In the genomic region with DNA sequence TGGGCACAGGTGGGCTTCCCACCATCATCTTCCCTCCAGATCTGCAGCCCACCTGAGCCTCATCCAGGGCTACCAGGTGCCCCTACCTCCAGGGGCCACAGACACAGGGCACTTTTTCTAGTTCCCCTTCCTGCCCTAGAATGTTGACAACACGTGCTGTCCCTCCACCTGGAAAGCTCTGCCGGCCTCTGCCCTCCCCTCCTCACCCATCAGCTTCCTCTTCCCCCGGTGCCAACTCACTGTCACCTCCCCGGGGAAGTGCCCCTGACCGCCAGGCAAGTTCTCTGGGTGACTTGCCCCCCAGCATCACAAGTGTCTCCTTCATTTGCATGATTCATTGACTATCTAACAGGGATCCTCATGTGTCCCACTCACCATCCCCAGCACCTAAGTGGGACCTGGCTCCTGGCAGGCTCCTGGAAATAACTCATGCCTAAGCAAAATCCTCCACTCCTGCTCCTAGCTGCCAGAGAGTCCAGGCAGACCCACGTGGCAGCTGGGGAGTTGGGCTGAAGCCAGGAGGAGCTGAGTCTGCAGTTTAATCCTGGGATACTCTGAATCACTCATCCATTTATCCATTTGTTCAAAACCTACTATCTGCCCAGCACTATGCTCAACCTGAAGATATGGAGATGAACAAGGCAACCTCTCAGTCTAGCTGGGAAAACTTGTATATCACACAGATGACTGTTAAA, we compare ENCODE assay signal across 12 cellular contexts.
DNase-seq lines count a peak whose midpoint lies in the region; ATAC-seq, FAIRE-seq and TF ChIP-seq lines count a peak whose summit lies in the region.
"Had no signal": no experiment of that assay in that cellular context is flagged by ENCODE, and none has a peak within 500 bp of the region (broad histone marks: within the 10 kb centered on the region; RNA-seq: fewer than 3 reads in every experiment).

No MANE protein-coding gene starts in this region.

- in situ Hi-C loops in K562 (cut with MboI): no loop called here

- TF ChIP-seq CTCF in K562 (IDR thresholded peaks at IDR 0.05 in 2 of 3, conservative IDR thresholded peaks at IDR 0.05 in 1 of 3; ENCODE audit: insufficient read depth in 2 of 3, low read depth in 1 of 3, low read length in 3 of 3): no peak
- no peak for TF ChIP-seq CTCF in upper lobe of right lung (IDR thresholded peaks at IDR 0.05)
- no peak for TF ChIP-seq CTCF in tibial nerve (IDR thresholded peaks at IDR 0.05)

- no peak overlapping the region for H3K27ac ChIP-seq in K562 (ENCODE audit: extremely low read depth, low read depth, low read length)
- no peak overlapping the region for H3K27ac ChIP-seq in upper lobe of right lung
- H3K27ac ChIP-seq in tibial nerve: no peak overlapping the region
- H3K27ac ChIP-seq: 22Rv1 had no signal

- no peaks in the 10 kb centered on the region for H3K9me3 ChIP-seq in K562 (replicated peaks; ENCODE audit: control insufficient read depth, insufficient read depth, low read depth, low read length)
- H3K9me3 ChIP-seq in upper lobe of right lung: no peaks in the 10 kb centered on the region
- no peaks in the 10 kb centered on the region for H3K9me3 ChIP-seq in tibial nerve

- peaks cover 7% of the 10 kb centered on the region; the same call in 1 of the 2 replicates for H4K20me1 ChIP-seq in K562 (replicated peaks; ENCODE audit: control insufficient read depth, insufficient read depth, low read length)

- H3K4me1 ChIP-seq in K562 (replicated peaks in 1 of 2; ENCODE audit: control insufficient read depth in 2 of 2, insufficient read depth in 2 of 2, low read length in 2 of 2): peaks cover 0 to 4% of the 10 kb centered on the region in 2 experiments; a peak in 1 of 5 replicates
- no peaks in the 10 kb centered on the region for H3K4me1 ChIP-seq in upper lobe of right lung
- peaks cover 0 to 10% (median 4%) of the 10 kb centered on the region in 4 donors for H3K4me1 ChIP-seq in tibial nerve

- H3K4me2 ChIP-seq in K562 (ENCODE audit: insufficient read depth, low read length): no peak overlapping the region

- H3K9ac ChIP-seq in K562 (ENCODE audit: insufficient read depth in 1 of 2, low read depth in 2 of 2, low read length in 2 of 2): no peak overlapping the region

- WGBS in K562 (ENCODE audit: insufficient coverage, low coverage, missing lambda C conversion rate): 1% methylated on average over 6 of the region's 6 CpGs
- WGBS in tibial nerve, 2 donors: 51 to 61% methylated on average over 6 of the region's 6 CpGs

- POLR2A ChIA-PET in K562 (lab: Yijun Ruan, JAX): interaction anchor here (1.1 kb wide), 1 partner anchor 21 kb away, joined by 3 read pairs; no protein-coding TSS in a partner anchor

- intact Hi-C loops in K562 (cut with micrococcal nuclease): no loop called here
- intact Hi-C loops in upper lobe of right lung (cut with DNase I): no loop called here

- CTCF ChIA-PET in K562 (lab: Yijun Ruan, JAX; ENCODE audit: low intra/inter-chr PET ratio): no interaction called here

- DNase-seq in NCI-H1105 treated with DMSO at 0.1 percent for 48 hours (lab: John Stamatoyannopoulos, UW) (peak; percentile 20), NCI-H1105 (lab: John Stamatoyannopoulos, UW) (no peak), K562 (ENCODE audit: extremely low read depth in 1 of 4, low spot score in 3 of 4) (no peak), inferior parietal cortex (ENCODE audit: extremely low spot score) (peak; percentile 50), upper lobe of right lung (peak; percentile 45), tibial nerve (ENCODE audit: low spot score in 2 of 2) (no peak)
- DNase-seq in activated CD4-positive, alpha-beta T cell treated with anti-CD3 and anti-CD28 coated beads, Interleukin-2, amount 50 U/mL, for 48 hours: no peak
- DNase-seq: NCI-H345, T-cell had no signal

- H3K27me3 ChIP-seq in K562 (ENCODE audit: control insufficient read depth in 2 of 2, insufficient read depth in 2 of 2, low read length in 2 of 2) (peaks cover 26 to 67% of the 10 kb centered on the region in 2 experiments; a peak in 4 of 5 replicates), upper lobe of right lung (peaks cover 43% of the 10 kb centered on the region), tibial nerve (peaks cover 0 to 26% of the 10 kb centered on the region in 2 donors)

- TF ChIP-seq EP300 in K562 (IDR thresholded peaks at IDR 0.05; ENCODE audit: low read length) (no peak), tibial nerve (IDR thresholded peaks at IDR 0.05) (no peak)

- no peaks in the 10 kb centered on the region for H3K79me2 ChIP-seq in K562 (ENCODE audit: control insufficient read depth, insufficient read depth, low read length)

- peaks cover 3% of the 10 kb centered on the region for H3K9me1 ChIP-seq in K562 (ENCODE audit: control insufficient read depth, insufficient read depth, low read length)

- ATAC-seq in K562 (no peak), upper lobe of right lung (no peak), GM21367 (IDR thresholded peaks at IDR 0.05; ENCODE audit: unreplicated experiment) (no peak)
- ATAC-seq: T-cell had no signal

- no TSS peak for BruUV-seq in K562 (replicated peaks; lab: Mats Ljungman, UMichigan)

- H3K36me3 ChIP-seq in K562 (ENCODE audit: control insufficient read depth, insufficient read depth, low read length) (no peaks in the 10 kb centered on the region), upper lobe of right lung (no peaks in the 10 kb centered on the region), tibial nerve (no peaks in the 10 kb centered on the region)

- no peak for TF ChIP-seq RAD21 in K562 (CRISPR knock-in tag; conservative IDR thresholded peaks at IDR 0.05 in 1 of 2, IDR thresholded peaks at IDR 0.05 in 1 of 2)

- H2AFZ ChIP-seq in K562 (ENCODE audit: low read depth, low read length): no peak overlapping the region

- no peak for FAIRE-seq in K562 (lab: Jason Lieb, UNC)
- FAIRE-seq: G401.6 had no signal

- TF ChIP-seq POLR2A in K562 (conservative IDR thresholded peaks at IDR 0.05): no peak
- no peak for TF ChIP-seq POLR2A in tibial nerve (IDR thresholded peaks at IDR 0.05)

- H3K4me3 ChIP-seq in K562 (no peak overlapping the region), upper lobe of right lung (no peak overlapping the region), tibial nerve (no peak overlapping the region)

TF ChIP-seq in K562, 482 proteins besides CTCF, POLR2A, EP300 and RAD21:
- no peak for TF ChIP-seq PHF21A (IDR thresholded peaks at IDR 0.05; ENCODE audit: borderline replicate concordance, low read depth)
- no peak for TF ChIP-seq MTA3 (IDR thresholded peaks at IDR 0.05; ENCODE audit: borderline replicate concordance)
- no peak for TF ChIP-seq ZFPM2 (CRISPR knock-in tag; IDR thresholded peaks at IDR 0.05)
- no peak for TF ChIP-seq ZNF445 (CRISPR knock-in tag; IDR thresholded peaks at IDR 0.05; ENCODE audit: low read depth)
- no peak for TF ChIP-seq SP2 (IDR thresholded peaks at IDR 0.05; ENCODE audit: extremely low read depth, low read depth, low read length, poor library complexity, severe bottlenecking)
- TF ChIP-seq ZNF766 (CRISPR knock-in tag; conservative IDR thresholded peaks at IDR 0.05): no peak
- TF ChIP-seq POLR2B (IDR thresholded peaks at IDR 0.05; ENCODE audit: low read depth, partially characterized antibody): no peak
- peak; percentile 28; the same call in 1 of the 2 replicates for TF ChIP-seq C11orf30 (IDR thresholded peaks at IDR 0.05; ENCODE audit: low read depth)
- 0 out of 2 replicates have a peak, but pooled peaks have one; percentile 29 for TF ChIP-seq MAFG (tag; conservative IDR thresholded peaks at IDR 0.05)
- no peak for TF ChIP-seq TCF7 (IDR thresholded peaks at IDR 0.05; ENCODE audit: borderline replicate concordance)

Comparison
In these comparisons a context has a peak if more than half of its experiments do, and no peak if none do; other contexts are left out.
1. DNase-seq: peak in NCI-H1105 treated with DMSO at 0.1 percent for 48 hours (single experiment), inferior parietal cortex (single experiment) and upper lobe of right lung (single experiment); none in NCI-H1105 (single experiment), K562 (0 of 4), tibial nerve (0 of 2) and activated CD4-positive, alpha-beta T cell treated with anti-CD3 and anti-CD28 coated beads, Interleukin-2, amount 50 U/mL, for 48 hours (0 of 2).